ENCODE assay signal across 1 cellular context in genomic region chr13:30119476-30119875, GRCh38.
TF ChIP-seq lines count a peak whose summit lies in the region.

No MANE protein-coding gene starts in this region.

TF ChIP-seq in SK-N-SH, 30 proteins besides CTCF, POLR2A, EP300 and RAD21 (continued from another document):
- TF ChIP-seq NFIC (IDR thresholded peaks at IDR 0.05; ENCODE audit: borderline replicate concordance) = no peak
- no peak for TF ChIP-seq ELF1 (IDR thresholded peaks at IDR 0.05)
- peak; percentile 82 for TF ChIP-seq TCF12 (IDR thresholded peaks at IDR 0.05)
- TF ChIP-seq TEAD4 (IDR thresholded peaks at IDR 0.05; ENCODE audit: borderline replicate concordance, insufficient read depth) = 0 out of 2 replicates have a peak, but pooled peaks have one; percentile 43
- TF ChIP-seq REST (IDR thresholded peaks at IDR 0.05; ENCODE audit: low read depth, low read length) = no peak
